ENCODE assay signal across 9 cellular contexts in genomic region chr2:119491776-119492525, GRCh38. TPM values are rescaled to one million over a fixed set of nuclear protein-coding genes. Genes with fewer than 3 reads are reported as not detected.
DNase-seq lines count a peak whose midpoint lies in the region; ATAC-seq, FAIRE-seq and TF ChIP-seq lines count a peak whose summit lies in the region.
"Had no signal": no experiment of that assay in that cellular context is flagged by ENCODE, and none has a peak within 500 bp of the region (broad histone marks: within the 10 kb centered on the region; RNA-seq: fewer than 3 reads in every experiment).

No MANE protein-coding gene starts in this region.

- peak overlapping the region; percentile 36 to 76 for H3K27ac ChIP-seq in breast epithelium
- H3K27ac ChIP-seq in kidney (ENCODE audit: low read depth in 2 of 2, low read length in 2 of 2) = peak overlapping the region; percentile 93 to 95
- peak overlapping the region; percentile 66 for H3K27ac ChIP-seq in upper lobe of right lung

- H3K4me3 ChIP-seq in breast epithelium (no peak overlapping the region), kidney (ENCODE audit: low read length in 2 of 2) (no peak overlapping the region), upper lobe of right lung (no peak overlapping the region)

- DNase-seq in SIG-M5 treated with dmso at 0.1 percent for 504 hours (lab: John Stamatoyannopoulos, UW; ENCODE audit: unreplicated experiment) (peak; percentile 42), SIG-M5 (lab: John Stamatoyannopoulos, UW) (no peak), breast epithelium (ENCODE audit: low spot score in 2 of 2) (peak in 1 of 2 donors; percentile 77), kidney (no peak), upper lobe of right lung (no peak), T-helper 17 cell (no peak), NCI-H187 (lab: John Stamatoyannopoulos, UW) (no peak)
- DNase-seq in activated T-cell treated with anti-CD3 and anti-CD28 coated beads, Interleukin-2, amount 50 U/mL, for 1 hour = no peak
- DNase-seq: AML-193 had no signal

- peaks cover 7% of the 10 kb centered on the region for H3K36me3 Mint-ChIP-seq in T-helper 17 cell (ENCODE audit: low read depth)

- H3K27me3 ChIP-seq in breast epithelium (no peaks in the 10 kb centered on the region), upper lobe of right lung (no peaks in the 10 kb centered on the region)

- H3K9me3 ChIP-seq in breast epithelium (no peaks in the 10 kb centered on the region), kidney (ENCODE audit: control insufficient read depth in 1 of 2, low read length in 2 of 2) (no peaks in the 10 kb centered on the region), upper lobe of right lung (no peaks in the 10 kb centered on the region), T-helper 17 cell (ENCODE audit: control insufficient read depth, low read length, poor library complexity, severe bottlenecking) (no peaks in the 10 kb centered on the region)

- H3K4me1 ChIP-seq in breast epithelium = no peaks in the 10 kb centered on the region
- peaks cover 38% of the 10 kb centered on the region in 2 donors for H3K4me1 ChIP-seq in kidney (ENCODE audit: control insufficient read depth in 1 of 2, insufficient read depth in 1 of 2, low read depth in 1 of 2, low read length in 2 of 2)
- H3K4me1 ChIP-seq in upper lobe of right lung = peaks cover 31% of the 10 kb centered on the region

- ATAC-seq in upper lobe of right lung (peak; percentile 63), T-helper 17 cell (no peak)

- peaks cover 55% of the 10 kb centered on the region for H3K27me3 Mint-ChIP-seq in T-helper 17 cell

- H3K27ac Mint-ChIP-seq in T-helper 17 cell = no peak overlapping the region

- peak overlapping the region in 1 of 2 donors; percentile 66 for H3K9ac ChIP-seq in kidney (ENCODE audit: low read length in 2 of 2)

- H3K4me3 Mint-ChIP-seq in T-helper 17 cell = no peak overlapping the region

- peaks cover 8% of the 10 kb centered on the region for H3K4me1 Mint-ChIP-seq in T-helper 17 cell

- no peak for TF ChIP-seq POLR2A in breast epithelium (IDR thresholded peaks at IDR 0.05)

- FAIRE-seq in kidney (lab: Jason Lieb, UNC) = peak; percentile 50

- TF ChIP-seq CTCF in breast epithelium (IDR thresholded peaks at IDR 0.05) = no peak
- TF ChIP-seq CTCF in kidney (IDR thresholded peaks at IDR 0.05; ENCODE audit: borderline replicate concordance, extremely low read depth, insufficient read depth) = no peak
- TF ChIP-seq CTCF in upper lobe of right lung (IDR thresholded peaks at IDR 0.05) = no peak

- H3K36me3 ChIP-seq in breast epithelium = no peaks in the 10 kb centered on the region
- no peaks in the 10 kb centered on the region for H3K36me3 ChIP-seq in kidney (ENCODE audit: control insufficient read depth in 1 of 2, insufficient read depth in 2 of 2, low read length in 2 of 2)
- H3K36me3 ChIP-seq in upper lobe of right lung = no peaks in the 10 kb centered on the region

- intact Hi-C loops in breast epithelium (cut with DNase I; ENCODE audit: low total_unique reads) = no loop called here
- intact Hi-C loops in kidney (cut with DNase I) = no loop called here
- intact Hi-C loops in upper lobe of right lung (cut with DNase I) = no loop called here

RNA-seq across cellular contexts. Expression of gene SCTR, which starts 32.3 kb away (rescaled TPM):
- not detected for total RNA-seq in breast epithelium
- total RNA-seq in kidney = 15.9 TPM
- 7.3 TPM for polyA plus RNA-seq in kidney (ENCODE audit: insufficient read depth, low read depth, low replicate concordance)
- 21.0 TPM for total RNA-seq in upper lobe of right lung
- total RNA-seq in T-helper 17 cell = not detected

RNA-seq across cellular contexts. Expression of gene CFAP221, which starts 52.3 kb away (rescaled TPM):
- total RNA-seq in breast epithelium (1 to 10 TPM in 1 of 3 donors, under 1 TPM in 1, not detected in 1; 0.98 to 3.5 TPM), kidney (58.7 TPM), upper lobe of right lung (26.3 TPM), T-helper 17 cell (not detected)
- 15.9 TPM for polyA plus RNA-seq in kidney (ENCODE audit: insufficient read depth, low read depth, low replicate concordance)

Comparison
In these comparisons a context has a peak if more than half of its experiments do, and no peak if none do; other contexts are left out.
1. RNA of gene SCTR, which starts 32.3 kb away (total RNA-seq): 21.0 TPM in upper lobe of right lung (single experiment) and 15.9 TPM in kidney (single experiment); not detected in breast epithelium and not detected in T-helper 17 cell; every median in the first group is over 10 times any median in the second.
2. Peak in every context shown above with its lines, with median percentiles within 50 percentile points of each other: H3K27ac ChIP-seq.